8 cellular contexts compared by ENCODE assay signal in the genomic region with DNA sequence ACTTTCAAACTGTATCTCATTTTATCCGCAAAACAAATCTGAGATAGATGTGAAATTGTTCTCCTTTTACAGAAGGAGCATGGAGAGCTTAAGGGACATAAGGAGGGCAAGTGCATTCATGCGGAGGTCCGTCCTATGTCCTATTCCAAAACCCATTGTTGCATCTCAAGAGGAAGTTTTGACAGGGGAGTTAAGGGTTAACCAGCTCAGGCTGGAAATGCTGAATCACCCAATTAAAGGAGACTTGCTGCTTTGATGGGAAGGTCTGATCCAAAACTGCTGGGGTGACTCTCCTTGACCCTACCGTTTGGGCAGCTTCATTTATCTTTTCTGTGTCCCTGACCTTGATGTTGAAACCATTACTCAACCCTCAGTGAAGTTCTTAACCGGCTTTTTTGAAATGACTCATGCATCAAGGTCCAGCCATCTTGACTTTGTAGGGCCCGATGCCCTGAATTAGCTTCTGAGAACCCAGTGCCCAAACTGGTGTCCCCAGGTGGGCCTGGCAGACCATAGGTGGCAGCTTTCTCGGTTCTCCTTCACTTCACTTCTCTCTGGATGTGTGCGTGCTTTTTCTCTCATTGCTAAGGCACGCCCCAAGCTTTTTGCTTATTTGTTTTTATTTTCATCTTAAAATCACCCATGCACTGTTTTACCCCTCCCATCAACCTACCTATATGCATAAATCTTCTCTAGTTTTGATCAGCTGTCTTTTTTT. TPM values are rescaled to one million over a fixed set of nuclear protein-coding genes. Genes with fewer than 3 reads are reported as not detected.
A peak's percentile ranks its signal among the peaks of the same experiment; 100 is the strongest.
DNase-seq lines count a peak whose midpoint lies in the region; ATAC-seq lines count a peak whose summit lies in the region.

No MANE protein-coding gene starts in this region.

- intact Hi-C loops in cardiac septum (cut with DNase I), result no loop called here

- no peak overlapping the region for H3K9ac ChIP-seq in iPS-15b (ENCODE audit: low read depth, low read length)

- H3K36me3 ChIP-seq in iPS-15b (ENCODE audit: control insufficient read depth, insufficient read depth, low read length), result no peaks in the 10 kb centered on the region

- H3K4me3 ChIP-seq in iPS-15b (ENCODE audit: low read depth, low read length), result peak overlapping the region; percentile 18

- no peaks in the 10 kb centered on the region for H3K27me3 ChIP-seq in iPS-15b (ENCODE audit: control insufficient read depth, insufficient read depth, low read length)

- peaks cover 16% of the 10 kb centered on the region for H3K4me1 ChIP-seq in iPS-15b (ENCODE audit: control insufficient read depth, insufficient read depth, low read length)

- H3K9me3 ChIP-seq in iPS-15b (ENCODE audit: control insufficient read depth, insufficient read depth, low read length), result peaks cover 4% of the 10 kb centered on the region

- ATAC-seq in GM18499 (IDR thresholded peaks at IDR 0.05; ENCODE audit: insufficient read depth, unreplicated experiment), result peak; percentile 78
- ATAC-seq in HG02943 (IDR thresholded peaks at IDR 0.05; ENCODE audit: low read depth, unreplicated experiment), result peak; percentile 66

- DNase-seq in SIG-M5 (lab: John Stamatoyannopoulos, UW) (peak; percentile 47), GDM1 (lab: John Stamatoyannopoulos, UW) (no peak), cardiac septum (ENCODE audit: low spot score) (no peak), NCI-H524 (lab: John Stamatoyannopoulos, UW) (no peak)
- DNase-seq in stimulated activated CD4-positive, alpha-beta T cell treated with anti-CD3 and anti-CD28 coated beads, Interleukin-2, amount 100 ng/mL, for 24 hours, result no peak

RNA-seq across cellular contexts. Expression of a gene that starts 15.9 kb away (rescaled TPM):
- total RNA-seq in cardiac septum, result not detected

RNA-seq across cellular contexts. Expression of a gene that starts 43.9 kb away (rescaled TPM):
- 232 TPM for total RNA-seq in cardiac septum
